1 cellular context compared by ENCODE assay signal in genomic region chr4:139015948-139016451, GRCh38.
TF ChIP-seq lines count a peak whose summit lies in the region.

No MANE protein-coding gene starts in this region.

TF ChIP-seq in WTC11, 78 proteins besides CTCF, POLR2A, EP300 and RAD21 (continued from another document):
- TF ChIP-seq AFF4 (CRISPR knock-in tag; IDR thresholded peaks at IDR 0.05; ENCODE audit: borderline replicate concordance): 0 out of 2 replicates have a peak, but pooled peaks have one; percentile 2
